In the genomic region with DNA sequence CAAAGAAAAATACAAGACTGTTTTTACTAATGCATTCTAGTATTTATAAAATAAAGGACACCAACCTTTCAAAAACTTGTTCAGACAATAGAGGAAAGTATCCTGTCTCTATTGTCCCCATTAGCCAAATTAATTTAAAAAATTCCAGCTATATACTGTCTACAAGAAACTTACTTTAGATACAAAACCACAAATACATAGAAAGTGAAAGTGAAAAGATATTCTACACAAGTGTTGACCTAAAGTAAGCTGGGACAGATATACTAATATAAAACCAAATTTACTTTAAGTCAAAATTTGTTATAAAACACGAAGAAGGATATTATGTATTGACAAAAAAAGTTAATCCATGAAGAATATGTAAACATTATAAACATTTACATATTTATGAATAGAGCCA, we compare ENCODE assay signal across 26 cellular contexts.
"Had no signal": no experiment of that assay in that cellular context is flagged by ENCODE, and none has a peak within 500 bp of the region (broad histone marks: within the 10 kb centered on the region; RNA-seq: fewer than 3 reads in every experiment).

No MANE protein-coding gene starts in this region.

- H3K27me3 ChIP-seq: ascending aorta, colonic mucosa, dorsolateral prefrontal cortex, hepatocyte, left lung, neural progenitor cell, sigmoid colon, spleen, upper lobe of left lung had no signal

- H3K36me3 ChIP-seq: ascending aorta, colonic mucosa, left lung, neural progenitor cell, sigmoid colon, spleen, thoracic aorta, upper lobe of left lung had no signal

- H3K4me2 ChIP-seq: hepatocyte, neural progenitor cell had no signal

- ATAC-seq: activated CD8-positive, alpha-beta T cell treated with anti-CD3 and anti-CD28 coated beads, Interleukin-2, amount 10 ng/mL, durations not matched to agents 7 days and 5 days; effector memory CD8-positive, alpha-beta T cell; esophagus mucosa; left lung; naive thymus-derived CD8-positive, alpha-beta T cell had no signal

- H3K79me2 ChIP-seq: hepatocyte had no signal

- H3K9ac ChIP-seq: neural progenitor cell had no signal

- FAIRE-seq: endothelial cell of umbilical vein had no signal

- H3K4me3 ChIP-seq: ascending aorta, colonic mucosa, dorsolateral prefrontal cortex, hepatocyte, left lung, lung, neural progenitor cell, sigmoid colon, spleen, thoracic aorta, upper lobe of left lung had no signal

- DNase-seq: activated CD4-positive, alpha-beta T cell treated with anti-CD3 and anti-CD28 coated beads for 1 hour; activated CD4-positive, alpha-beta T cell treated with anti-CD3 and anti-CD28 coated beads, Interleukin-2, amount 50 U/mL, for 1 hour; activated CD8-positive, alpha-beta T cell treated with anti-CD3 and anti-CD28 coated beads, Interleukin-2, amount 10 ng/mL, durations not matched to agents 7 days and 5 days; activated gamma-delta T cell; central memory CD4-positive, alpha-beta T cell; colonic mucosa; dorsolateral prefrontal cortex; effector memory CD8-positive, alpha-beta T cell; glutamatergic neuron; immature natural killer cell; left lung; naive thymus-derived CD8-positive, alpha-beta T cell; retina; sigmoid colon; spleen; stimulated activated CD4-positive, alpha-beta T cell treated with anti-CD3 and anti-CD28 coated beads, Interleukin-4, amount 100 ng/mL, for 1 hour; stimulated activated naive CD4-positive, alpha-beta T cell treated with Interleukin-2 at 50 U/mL for 16 hours; T-helper 9 cell; upper lobe of left lung had no signal

- H3K9me3 ChIP-seq: ascending aorta, colonic mucosa, left lung, sigmoid colon, spleen, thoracic aorta, upper lobe of left lung had no signal

- H3K27ac ChIP-seq: ascending aorta, colonic mucosa, dorsolateral prefrontal cortex, hepatocyte, left lung, neural progenitor cell, sigmoid colon, spleen, thoracic aorta, upper lobe of left lung had no signal

- H2AFZ ChIP-seq: hepatocyte, neural progenitor cell had no signal

- H3K4me1 ChIP-seq: ascending aorta, colonic mucosa, left lung, neural progenitor cell, sigmoid colon, spleen, upper lobe of left lung had no signal
